ENCODE assay signal across 8 cellular contexts in genomic region chr6:26532699-26533523, GRCh38. TPM values are rescaled to one million over a fixed set of nuclear protein-coding genes. Genes with fewer than 3 reads are reported as not detected.
A peak's percentile ranks its signal among the peaks of the same experiment; 100 is the strongest.
DNase-seq lines count a peak whose midpoint lies in the region; ATAC-seq and TF ChIP-seq lines count a peak whose summit lies in the region.

No MANE protein-coding gene starts in this region.

- no peaks in the 10 kb centered on the region for H3K27me3 ChIP-seq in dorsolateral prefrontal cortex
- no peaks in the 10 kb centered on the region for H3K27me3 ChIP-seq in right lobe of liver

- H3K4me3 ChIP-seq in dorsolateral prefrontal cortex (peak overlapping the region; percentile 37 to 89 (median 75)), right lobe of liver (peak overlapping the region; percentile 54 to 59 (median 58))

- H3K9me3 ChIP-seq in right lobe of liver: no peaks in the 10 kb centered on the region

- peak; percentile 39 for ATAC-seq in HG03571 (IDR thresholded peaks at IDR 0.05; ENCODE audit: unreplicated experiment)
- ATAC-seq in right lobe of liver: peak; percentile 50 to 78 (median 60)
- no peak for ATAC-seq in GM19467 (IDR thresholded peaks at IDR 0.05; ENCODE audit: unreplicated experiment)

- under 1% methylated on average over 28 of the region's 28 CpGs for WGBS in right lobe of liver (ENCODE audit: insufficient coverage, low coverage, low lambda C conversion rate, missing lambda C conversion rate)

- H3K27ac ChIP-seq in dorsolateral prefrontal cortex (peak overlapping the region; percentile 6 to 92 (median 82)), right lobe of liver (peak overlapping the region; percentile 43 to 51 (median 48))

- DNase-seq in Daoy (ENCODE audit: low read depth) (peak; percentile 92), NCI-H748 treated with DMSO at 0.1 percent for 48 hours (lab: John Stamatoyannopoulos, UW) (peak; percentile 93), dorsolateral prefrontal cortex (peak; percentile 81 to 96 (median 90)), right lobe of liver (peak; percentile 78 to 87 (median 80))
- peak; percentile 93 to 96 for DNase-seq in activated CD4-positive, alpha-beta T cell treated with anti-CD3 and anti-CD28 coated beads, Interleukin-2, amount 50 U/mL, for 4 hours
- DNase-seq in stimulated activated CD4-positive, alpha-beta T cell treated with anti-CD3 and anti-CD28 coated beads, Interleukin-4, amount 100 ng/mL, for 24 hours: peak; percentile 95

- no peak for TF ChIP-seq POLR2A in right lobe of liver (IDR thresholded peaks at IDR 0.05)

- intact Hi-C loops in dorsolateral prefrontal cortex (cut with DNase I) (loop anchor here (1.0 to 10.0 kb wide), 3 partner anchors 12 to 218 kb away; partner anchors contain the start of gene BTN2A1 (in 1 of the 2)), right lobe of liver (cut with DNase I) (no loop called here)

- TF ChIP-seq CTCF in dorsolateral prefrontal cortex (IDR thresholded peaks at IDR 0.05 in 54 of 56, conservative IDR thresholded peaks at IDR 0.05 in 2 of 56; ENCODE audit: low read depth in 1 of 56, partially characterized antibody in 56 of 56) (peak in 14 of 56 donors; percentile 8 to 51 (median 14)), right lobe of liver (IDR thresholded peaks at IDR 0.05) (no peak)

- H3K36me3 ChIP-seq in right lobe of liver: no peaks in the 10 kb centered on the region

- H3K4me1 ChIP-seq in right lobe of liver: peaks cover 0 to 11% (median 2%) of the 10 kb centered on the region in 4 donors

RNA-seq across cellular contexts. Expression of gene HMGN4, which starts 5.3 kb away (rescaled TPM):
- total RNA-seq in Daoy (2014; rRNA removed; shearing (Covaris generic)): 121 and 140 TPM in 2 replicates
- 10 to 100 TPM; 16.9 to 48.3 (median 28.5) TPM for total RNA-seq in dorsolateral prefrontal cortex
- 10 to 100 TPM in 3 of 6 experiments, 1 to 10 TPM in 3; 5.8 to 13.2 (median 9.1) TPM for total RNA-seq in right lobe of liver

RNA-seq across cellular contexts. Expression of gene BTN1A1, which starts 32.8 kb away (rescaled TPM):
- not detected in 2 replicates for total RNA-seq in Daoy (2014; rRNA removed; shearing (Covaris generic))
- total RNA-seq in dorsolateral prefrontal cortex (under 1 TPM in 5 of 120 experiments, not detected in 115; 0.17 to 0.28 (median 0.19) TPM), right lobe of liver (not detected)

Comparison
In these comparisons a context has a peak if more than half of its experiments do, and no peak if none do; other contexts are left out.
1. intact Hi-C loops: an anchor here in dorsolateral prefrontal cortex (1.0 to 10.0 kb wide); none called in right lobe of liver.